ENCODE assay signal across 17 cellular contexts in genomic region chr13:101942535-101943157, GRCh38.
DNase-seq lines count a peak whose midpoint lies in the region; ATAC-seq and TF ChIP-seq lines count a peak whose summit lies in the region.
"Had no signal": no experiment of that assay in that cellular context is flagged by ENCODE, and none has a peak within 500 bp of the region (broad histone marks: within the 10 kb centered on the region; RNA-seq: fewer than 3 reads in every experiment).

No MANE protein-coding gene starts in this region.

- H3K9me3 ChIP-seq in A673 (ENCODE audit: low read depth, low read length, poor library complexity, severe bottlenecking) (no peaks in the 10 kb centered on the region), DND-41 (ENCODE audit: insufficient read depth, low read length, severe bottlenecking) (no peaks in the 10 kb centered on the region), heart left ventricle (peaks cover 0 to 5% (median 0%) of the 10 kb centered on the region in 12 donors), ovary (no peaks in the 10 kb centered on the region)

- no peak for TF ChIP-seq CTCF in A673 (conservative IDR thresholded peaks at IDR 0.05; ENCODE audit: low read depth, low read length)
- TF ChIP-seq CTCF in DND-41 (IDR thresholded peaks at IDR 0.05; ENCODE audit: borderline replicate concordance, extremely low read depth, low read length, poor library complexity, severe bottlenecking): peak; percentile 22
- TF ChIP-seq CTCF in heart left ventricle (IDR thresholded peaks at IDR 0.05): peak; percentile 10 to 49 (median 39)
- TF ChIP-seq CTCF in ovary (IDR thresholded peaks at IDR 0.05): no peak

- H3K79me2 ChIP-seq in DND-41 (ENCODE audit: insufficient read depth, low read length): no peaks in the 10 kb centered on the region

- no peak for ATAC-seq in DND-41 (ENCODE audit: insufficient read depth, low read depth)
- peak in 3 of 4 donors; percentile 59 to 72 (median 60) for ATAC-seq in heart left ventricle
- no peak for ATAC-seq in GM19351 (IDR thresholded peaks at IDR 0.05; ENCODE audit: unreplicated experiment)
- ATAC-seq: effector memory CD8-positive, alpha-beta T cell; K562 had no signal

- H3K4me2 ChIP-seq in DND-41 (ENCODE audit: insufficient read depth, low read length): no peak overlapping the region

- TF ChIP-seq POLR2A in heart left ventricle (IDR thresholded peaks at IDR 0.05) (no peak), ovary (IDR thresholded peaks at IDR 0.05) (no peak)

- POLR2A ChIA-PET in A673 (lab: Charles Lee; ENCODE audit: low non-redundant PET): no interaction called here

- intact Hi-C loops in A673 (cut with micrococcal nuclease; ENCODE audit: unreplicated experiment): loop anchor here (1.0 to 10.0 kb wide), 7 partner anchors 142 to 782 kb away; no protein-coding TSS in a partner anchor
- intact Hi-C loops in heart left ventricle (cut with DNase I): loop anchor here (1.0 to 10.0 kb wide), 16 partner anchors 72 to 614 kb away; partner anchors contain the start of gene FGF14 (in 1 of the 10)
- intact Hi-C loops in ovary (cut with DNase I): no loop called here

- peaks cover 13% of the 10 kb centered on the region for H3K4me1 ChIP-seq in A673 (ENCODE audit: insufficient read depth, low read length, poor library complexity, severe bottlenecking)
- H3K4me1 ChIP-seq in DND-41 (ENCODE audit: insufficient read depth, low read length): no peaks in the 10 kb centered on the region
- peaks cover 0 to 7% (median 0%) of the 10 kb centered on the region in 12 donors for H3K4me1 ChIP-seq in heart left ventricle
- no peaks in the 10 kb centered on the region for H3K4me1 ChIP-seq in ovary (ENCODE audit: insufficient read depth)

- no peaks in the 10 kb centered on the region for H3K27me3 ChIP-seq in A673 (replicated peaks; ENCODE audit: insufficient read depth, low read depth, low read length, poor library complexity)
- H3K27me3 ChIP-seq in DND-41 (ENCODE audit: insufficient read depth, low read length, poor library complexity): no peaks in the 10 kb centered on the region
- no peaks in the 10 kb centered on the region for H3K27me3 ChIP-seq in heart left ventricle
- no peaks in the 10 kb centered on the region for H3K27me3 ChIP-seq in ovary

- no peak overlapping the region for H3K27ac ChIP-seq in A673 (ENCODE audit: low read depth, low read length, poor library complexity, severe bottlenecking)
- no peak overlapping the region for H3K27ac ChIP-seq in DND-41 (ENCODE audit: low read length)
- peak overlapping the region in 1 of 12 donors; percentile 11 for H3K27ac ChIP-seq in heart left ventricle
- H3K27ac ChIP-seq in ovary: no peak overlapping the region

- no peak overlapping the region for H3K9ac ChIP-seq in DND-41 (ENCODE audit: low read depth, low read length)

- no peak overlapping the region for H2AFZ ChIP-seq in DND-41 (ENCODE audit: low read depth, low read length)

- DNase-seq in A673 (ENCODE audit: low spot score) (peak; percentile 60), DND-41 (no peak), OCI-M1 (lab: John Stamatoyannopoulos, UW) (peak; percentile 13), heart left ventricle (no peak), iPS-NIHi7 (ENCODE audit: extremely low spot score) (no peak), EL (no peak), ovary (no peak)
- DNase-seq: activated naive CD4-positive, alpha-beta T cell treated with Interleukin-2 at 50 U/mL for 16 hours; aorta; effector memory CD8-positive, alpha-beta T cell; GF-D8; GOT3; NCI-H226; stimulated activated CD4-positive, alpha-beta T cell treated with anti-CD3 and anti-CD28 coated beads, Interleukin-4, amount 100 ng/mL, for 4 hours; stimulated activated CD8-positive, alpha-beta memory T cell treated with anti-CD3 and anti-CD28 coated beads, Interleukin-4, amount 100 ng/mL, for 48 hours had no signal

- CTCF ChIA-PET in A673 (lab: Charles Lee): interaction anchor here (0.6 to 1.7 kb wide), 9 partner anchors 18 to 797 kb away, joined by 3 to 17 read pairs (median 5); no protein-coding TSS in a partner anchor

- H3K4me3 ChIP-seq in A673 (ENCODE audit: low read depth, low read length, poor library complexity, severe bottlenecking) (no peak overlapping the region), DND-41 (ENCODE audit: low read depth in 1 of 2, low read length in 2 of 2) (no peak overlapping the region), heart left ventricle (no peak overlapping the region), ovary (no peak overlapping the region)
- H3K4me3 ChIP-seq: K562 had no signal

- no peak for TF ChIP-seq EP300 in ovary (IDR thresholded peaks at IDR 0.05)

- no peaks in the 10 kb centered on the region for H4K20me1 ChIP-seq in DND-41 (ENCODE audit: insufficient read depth, low read length)

- BruUV-seq in A673 (replicated peaks; lab: Mats Ljungman, UMichigan): no TSS peak

- 39 to 63% (median 54%) methylated on average over 2 of the region's 2 CpGs for WGBS in heart left ventricle, 4 donors
- WGBS in ovary, 3 donors: 62 to 71% (median 67%) methylated on average over 2 of the region's 2 CpGs

- H3K36me3 ChIP-seq in A673 (ENCODE audit: insufficient read depth, low read length, poor library complexity, severe bottlenecking) (no peaks in the 10 kb centered on the region), DND-41 (ENCODE audit: insufficient read depth, low read length) (no peaks in the 10 kb centered on the region), heart left ventricle (no peaks in the 10 kb centered on the region), ovary (no peaks in the 10 kb centered on the region)

Comparison
In these comparisons a context has a peak if more than half of its experiments do, and no peak if none do; other contexts are left out.
1. DNase-seq: peak in A673 (single experiment) and OCI-M1 (single experiment); none in DND-41 (single experiment), heart left ventricle (0 of 5), iPS-NIHi7 (single experiment), EL (single experiment) and ovary (0 of 5).
2. CTCF ChIP-seq: peak in DND-41 (single experiment) and heart left ventricle (12 of 12); none in A673 (single experiment) and ovary (0 of 3).
3. ATAC-seq: peak in heart left ventricle (3 of 4); none in DND-41 (single experiment) and GM19351 (single experiment).
4. intact Hi-C loops: an anchor here in A673 (1.0 to 10.0 kb wide) and heart left ventricle (1.0 to 10.0 kb wide); none called in ovary.